Comparison of ENCODE assay signal across 8 cellular contexts in the genomic region with DNA sequence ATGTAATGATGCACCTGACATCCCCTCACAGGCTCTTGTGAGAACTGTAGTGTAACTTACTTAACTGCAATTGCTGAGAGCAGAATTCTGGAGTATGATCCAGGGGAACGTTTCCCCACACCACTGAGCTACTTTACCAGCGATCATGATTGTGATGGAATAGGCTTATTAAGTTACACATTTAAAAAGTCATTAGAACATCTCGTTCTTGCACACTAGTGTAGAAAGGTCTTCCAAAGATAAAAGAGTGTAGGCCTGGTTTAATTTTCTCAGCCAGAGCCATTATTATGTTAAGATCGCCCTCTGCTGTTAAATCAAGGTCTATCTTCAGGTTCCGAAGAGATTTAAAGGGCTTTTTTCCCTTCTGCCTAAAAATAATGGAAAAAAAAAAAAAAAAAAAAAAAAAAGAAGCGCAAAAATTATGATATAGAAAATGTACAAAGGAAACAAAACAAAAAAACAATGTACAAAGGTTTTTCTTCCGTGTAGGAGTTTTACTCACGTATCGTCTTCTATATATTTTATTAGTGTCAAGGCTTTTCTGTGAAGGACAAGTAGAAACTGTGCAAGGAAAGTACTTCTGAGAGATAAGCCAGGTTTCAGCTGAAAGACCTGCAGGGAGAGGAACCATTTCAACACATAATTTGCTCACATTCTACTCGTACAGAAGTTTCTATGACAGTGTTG. TPM values are rescaled to one million over a fixed set of nuclear protein-coding genes. Genes with fewer than 3 reads are reported as not detected.
DNase-seq lines count a peak whose midpoint lies in the region; ATAC-seq and TF ChIP-seq lines count a peak whose summit lies in the region.

No MANE protein-coding gene starts in this region.

- in situ Hi-C loops in Caki2 (cut with HindIII; ENCODE audit: low pct_unique_long_range_greater_than_20kb, low sequenced_read_pairs), result no loop called here

- TF ChIP-seq CTCF in HFFc6 (IDR thresholded peaks at IDR 0.05) (peak; percentile 75), stomach (IDR thresholded peaks at IDR 0.05) (peak in 5 of 7 experiments; percentile 1 to 58 (median 37))

- peaks cover 0 to 9% (median 3%) of the 10 kb centered on the region in 4 donors for H3K4me1 ChIP-seq in stomach

- WGBS in stomach, 5 donors, result 37 to 47% (median 41%) methylated on average over 10 of the region's 10 CpGs

- H3K9me3 ChIP-seq in stomach, result no peaks in the 10 kb centered on the region

- intact Hi-C loops in left cardiac atrium (cut with DNase I) (loop anchor here (1.0 to 5.0 kb wide), 2 partner anchors 215 to 216 kb away; no protein-coding TSS in a partner anchor), stomach (cut with DNase I; ENCODE audit: low total_unique reads) (no loop called here)

- no peaks in the 10 kb centered on the region for H3K27me3 ChIP-seq in stomach

- no peak overlapping the region for H3K4me3 Mint-ChIP-seq in HFFc6
- H3K4me3 Mint-ChIP-seq in activated naive CD8-positive, alpha-beta T cell treated with anti-CD3 and anti-CD28 coated beads, Interleukin-2, amount 50 U/mL, for 24 hours, result no peak overlapping the region
- H3K4me3 Mint-ChIP-seq in activated naive CD8-positive, alpha-beta T cell treated with anti-CD3 and anti-CD28 coated beads for 36 hours, result no peak overlapping the region

- H3K27me3 Mint-ChIP-seq in HFFc6 (ENCODE audit: insufficient read depth), result no peaks in the 10 kb centered on the region
- no peaks in the 10 kb centered on the region for H3K27me3 Mint-ChIP-seq in activated naive CD8-positive, alpha-beta T cell treated with anti-CD3 and anti-CD28 coated beads, Interleukin-2, amount 50 U/mL, for 24 hours
- no peaks in the 10 kb centered on the region for H3K27me3 Mint-ChIP-seq in activated naive CD8-positive, alpha-beta T cell treated with anti-CD3 and anti-CD28 coated beads for 36 hours

- H3K27ac Mint-ChIP-seq in HFFc6, result no peak overlapping the region; the same call in 1 of the 2 replicates
- H3K27ac Mint-ChIP-seq in activated naive CD8-positive, alpha-beta T cell treated with anti-CD3 and anti-CD28 coated beads, Interleukin-2, amount 50 U/mL, for 24 hours, result no peak overlapping the region
- no peak overlapping the region for H3K27ac Mint-ChIP-seq in activated naive CD8-positive, alpha-beta T cell treated with anti-CD3 and anti-CD28 coated beads for 36 hours

- DNase-seq in Caki2 (ENCODE audit: low read depth) (peak; percentile 35), HFFc6 (peak; percentile 48), UCSD-AML1 (lab: John Stamatoyannopoulos, UW; ENCODE audit: unreplicated experiment) (peak; percentile 5), left cardiac atrium (no peak), stomach (no peak), D341Med (ENCODE audit: low spot score) (no peak)
- no peak for DNase-seq in activated naive CD8-positive, alpha-beta T cell treated with anti-CD3 and anti-CD28 coated beads, Interleukin-2, amount 50 U/mL, for 24 hours
- DNase-seq in activated naive CD8-positive, alpha-beta T cell treated with anti-CD3 and anti-CD28 coated beads for 36 hours, result no peak

- H3K4me1 Mint-ChIP-seq in HFFc6 (ENCODE audit: low read depth), result no peaks in the 10 kb centered on the region; the same call in 1 of the 2 replicates
- H3K4me1 Mint-ChIP-seq in activated naive CD8-positive, alpha-beta T cell treated with anti-CD3 and anti-CD28 coated beads, Interleukin-2, amount 50 U/mL, for 24 hours, result no peaks in the 10 kb centered on the region
- H3K4me1 Mint-ChIP-seq in activated naive CD8-positive, alpha-beta T cell treated with anti-CD3 and anti-CD28 coated beads for 36 hours, result no peaks in the 10 kb centered on the region

- no peak overlapping the region for H3K4me3 ChIP-seq in stomach

- peaks cover 18 to 72% (median 55%) of the 10 kb centered on the region in 4 donors for H3K36me3 ChIP-seq in stomach

- TF ChIP-seq POLR2A in stomach (IDR thresholded peaks at IDR 0.05), result no peak

- TF ChIP-seq EP300 in stomach (IDR thresholded peaks at IDR 0.05), result no peak

- H3K9me3 Mint-ChIP-seq in HFFc6, result no peaks in the 10 kb centered on the region
- no peaks in the 10 kb centered on the region for H3K9me3 Mint-ChIP-seq in activated naive CD8-positive, alpha-beta T cell treated with anti-CD3 and anti-CD28 coated beads, Interleukin-2, amount 50 U/mL, for 24 hours
- no peaks in the 10 kb centered on the region for H3K9me3 Mint-ChIP-seq in activated naive CD8-positive, alpha-beta T cell treated with anti-CD3 and anti-CD28 coated beads for 36 hours

- peak; percentile 73 to 82 for ATAC-seq in left cardiac atrium
- no peak for ATAC-seq in activated naive CD8-positive, alpha-beta T cell treated with anti-CD3 and anti-CD28 coated beads, Interleukin-2, amount 50 U/mL, for 24 hours

- peak overlapping the region in 1 of 5 donors; percentile 39 for H3K27ac ChIP-seq in stomach

- no peaks in the 10 kb centered on the region for H3K36me3 Mint-ChIP-seq in HFFc6 (ENCODE audit: low read depth)
- peaks cover 4% of the 10 kb centered on the region for H3K36me3 Mint-ChIP-seq in activated naive CD8-positive, alpha-beta T cell treated with anti-CD3 and anti-CD28 coated beads, Interleukin-2, amount 50 U/mL, for 24 hours (ENCODE audit: low read depth)
- H3K36me3 Mint-ChIP-seq in activated naive CD8-positive, alpha-beta T cell treated with anti-CD3 and anti-CD28 coated beads for 36 hours, result peaks cover 11% of the 10 kb centered on the region

RNA-seq across cellular contexts. Expression of a gene that starts 18.6 kb away (rescaled TPM):
- 0.03 TPM in 1 of 2 replicates, not detected in the other for total RNA-seq in Caki2 (2014; rRNA removed; shearing (Covaris generic); ENCODE audit: low replicate concordance)
- total RNA-seq in HFFc6 (2021; fragmentation: NEBNext Ultra II Directional; extraction: Animal tissue kit (Norgen Biotek cat#: 25700)), result not detected
- 1 to 10 TPM; 1.2 to 1.6 TPM for total RNA-seq in left cardiac atrium
- total RNA-seq in stomach, result 10 to 100 TPM in 4 of 5 donors, 1 to 10 TPM in 1; 6.4 to 32.7 (median 13.6) TPM
- polyA plus RNA-seq in stomach, result 1 to 10 TPM; 4.0 to 7.2 (median 4.8) TPM
- total RNA-seq in activated naive CD8-positive, alpha-beta T cell treated with anti-CD3 and anti-CD28 coated beads for 36 hours, result 1 to 10 TPM; 1.3 TPM

RNA-seq across cellular contexts. Expression of a gene that starts 24.1 kb away (rescaled TPM):
- total RNA-seq in Caki2 (2014; rRNA removed; shearing (Covaris generic); ENCODE audit: low replicate concordance), result not detected in 2 replicates
- total RNA-seq in HFFc6 (2021; fragmentation: NEBNext Ultra II Directional; extraction: Animal tissue kit (Norgen Biotek cat#: 25700)), result not detected
- total RNA-seq in left cardiac atrium (not detected), stomach (not detected)
- not detected for polyA plus RNA-seq in stomach
- total RNA-seq in activated naive CD8-positive, alpha-beta T cell treated with anti-CD3 and anti-CD28 coated beads for 36 hours, result not detected

RNA-seq across cellular contexts. Expression of a gene that starts 25.1 kb away (rescaled TPM):
- total RNA-seq in Caki2 (2014; rRNA removed; shearing (Covaris generic); ENCODE audit: low replicate concordance), result 4.1 and 5.2 TPM in 2 replicates
- 1 to 10 TPM; 1.4 to 3.7 (median 2.3) TPM for total RNA-seq in HFFc6 (2021; fragmentation: NEBNext Ultra II Directional; extraction: Animal tissue kit (Norgen Biotek cat#: 25700))
- total RNA-seq in left cardiac atrium (10 to 100 TPM; 12.8 to 15.2 TPM), stomach (10 to 100 TPM in 4 of 5 donors, 1 to 10 TPM in 1; 2.6 to 69.9 (median 12.9) TPM)
- 1 to 10 TPM; 4.7 to 6.5 (median 5.9) TPM for polyA plus RNA-seq in stomach
- total RNA-seq in activated naive CD8-positive, alpha-beta T cell treated with anti-CD3 and anti-CD28 coated beads for 36 hours, result 1 to 10 TPM; 7.7 to 9.4 TPM

Comparison
In these comparisons a context has a peak if more than half of its experiments do, and no peak if none do; other contexts are left out.
1. DNase-seq: peak in Caki2 (single experiment), HFFc6 (single experiment) and UCSD-AML1 (single experiment); none in left cardiac atrium (single experiment), stomach (single experiment), activated naive CD8-positive, alpha-beta T cell treated with anti-CD3 and anti-CD28 coated beads, Interleukin-2, amount 50 U/mL, for 24 hours (single experiment), D341Med (single experiment) and activated naive CD8-positive, alpha-beta T cell treated with anti-CD3 and anti-CD28 coated beads for 36 hours (single experiment).